ENCODE assay signal across 1 cellular context in genomic region chr7:55594414-55594813, GRCh38.
TF ChIP-seq lines count a peak whose summit lies in the region.

No MANE protein-coding gene starts in this region.

TF ChIP-seq in H1, 55 proteins besides CTCF, POLR2A, EP300 and RAD21:
- TF ChIP-seq TBP (IDR thresholded peaks at IDR 0.05; ENCODE audit: low read depth, low read length) (no peak), RFX5 (IDR thresholded peaks at IDR 0.05; ENCODE audit: borderline replicate concordance, low read depth, low read length) (no peak), ATF2 (IDR thresholded peaks at IDR 0.05; ENCODE audit: low read length) (no peak), HDAC2 (IDR thresholded peaks at IDR 0.05; ENCODE audit: borderline replicate concordance in 1 of 2, low read depth in 2 of 2, low read length in 2 of 2) (no peak), NANOG (IDR thresholded peaks at IDR 0.05; ENCODE audit: insufficient read depth, low read depth, low read length, poor library complexity, severe bottlenecking) (no peak), KDM1A (IDR thresholded peaks at IDR 0.05; ENCODE audit: borderline replicate concordance, low read length) (no peak), GTF2F1 (IDR thresholded peaks at IDR 0.05; ENCODE audit: borderline replicate concordance, low read depth, low read length) (no peak), JUN (IDR thresholded peaks at IDR 0.05; ENCODE audit: low read depth, low read length) (no peak), RBBP5 (IDR thresholded peaks at IDR 0.05; ENCODE audit: borderline replicate concordance, low read depth, low read length) (no peak), TAF7 (optimal IDR thresholded peaks at IDR 0.05; ENCODE audit: borderline replicate concordance, low read depth, low read length) (no peak), SUZ12 (IDR thresholded peaks at IDR 0.05; ENCODE audit: low read length) (no peak), BCL11A (IDR thresholded peaks at IDR 0.05; ENCODE audit: low read depth in 2 of 2, low read length in 2 of 2) (no peak), CEBPB (IDR thresholded peaks at IDR 0.05; ENCODE audit: low read depth, low read length) (no peak), ATF3 (IDR thresholded peaks at IDR 0.05; ENCODE audit: insufficient read depth, low read depth, low read length) (no peak), FOSL1 (IDR thresholded peaks at IDR 0.05; ENCODE audit: insufficient read depth, low read depth, low read length) (no peak), GABPA (IDR thresholded peaks at IDR 0.05; ENCODE audit: borderline replicate concordance, insufficient read depth, low read length) (no peak), CREB1 (IDR thresholded peaks at IDR 0.05) (no peak), SIN3A (conservative IDR thresholded peaks at IDR 0.05 in 1 of 2, IDR thresholded peaks at IDR 0.05 in 1 of 2; ENCODE audit: low read depth in 1 of 2, low read length in 2 of 2) (no peak), CBX5 (IDR thresholded peaks at IDR 0.05; ENCODE audit: low read depth, low read length) (no peak)
- TF ChIP-seq, protein P1, sequence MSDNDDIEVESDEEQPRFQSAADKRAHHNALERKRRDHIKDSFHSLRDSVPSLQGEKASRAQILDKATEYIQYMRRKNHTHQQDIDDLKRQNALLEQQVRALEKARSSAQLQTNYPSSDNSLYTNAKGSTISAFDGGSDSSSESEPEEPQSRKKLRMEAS (IDR thresholded peaks at IDR 0.05): no peak
TF ChIP-seq in H1: peak in this region for 0.
